16 cellular contexts compared by ENCODE assay signal in genomic region chr19:17863520-17864182, GRCh38. TPM values are rescaled to one million over a fixed set of nuclear protein-coding genes. Genes with fewer than 3 reads are reported as not detected.
DNase-seq lines count a peak whose midpoint lies in the region; TF ChIP-seq lines count a peak whose summit lies in the region.
"Had no signal": no experiment of that assay in that cellular context is flagged by ENCODE, and none has a peak within 500 bp of the region (broad histone marks: within the 10 kb centered on the region; RNA-seq: fewer than 3 reads in every experiment).

No MANE protein-coding gene starts in this region.

- intact Hi-C loops in sigmoid colon (cut with DNase I): no loop called here

- H3K4me3 Mint-ChIP-seq in activated naive CD8-positive, alpha-beta T cell: peak overlapping the region; percentile 30

- peaks cover 20% of the 10 kb centered on the region for H3K4me1 Mint-ChIP-seq in activated naive CD8-positive, alpha-beta T cell (ENCODE audit: low read depth)

- H3K4me3 ChIP-seq in HEK293 (ENCODE audit: low read depth, low read length) (no peak overlapping the region), parathyroid adenoma (ENCODE audit: low read depth, low read length) (no peak overlapping the region), sigmoid colon (no peak overlapping the region)

- POLR2A ChIA-PET in HEK293 (lab: Yijun Ruan, JAX): interaction anchor here (0.6 to 1.6 kb wide), 2 partner anchors 69 to 460 kb away, joined by 3 to 5 read pairs; partner anchors contain the start of gene CCDC124

- no peak overlapping the region for H3K27ac ChIP-seq in HEK293 (ENCODE audit: extremely low read depth, low read depth, low read length)
- H3K27ac ChIP-seq in parathyroid adenoma: peak overlapping the region; percentile 7
- H3K27ac ChIP-seq in sigmoid colon: no peak overlapping the region
- H3K27ac ChIP-seq: foreskin keratinocyte had no signal

- peaks cover 0 to 60% of the 10 kb centered on the region in 2 experiments; a peak in 2 of 3 replicates for H3K36me3 ChIP-seq in HEK293 (ENCODE audit: control insufficient read depth in 2 of 2, insufficient read depth in 1 of 2, low read length in 2 of 2)
- no peaks in the 10 kb centered on the region for H3K36me3 ChIP-seq in parathyroid adenoma (ENCODE audit: control insufficient read depth, insufficient read depth, low read length)
- peaks cover 24 to 49% (median 35%) of the 10 kb centered on the region in 4 donors for H3K36me3 ChIP-seq in sigmoid colon

- TF ChIP-seq EP300 in sigmoid colon (IDR thresholded peaks at IDR 0.05): no peak

- no peaks in the 10 kb centered on the region for H3K9me3 ChIP-seq in HEK293 (ENCODE audit: control insufficient read depth, insufficient read depth, low read depth, low read length)
- H3K9me3 ChIP-seq in parathyroid adenoma (ENCODE audit: control insufficient read depth, low read length): no peaks in the 10 kb centered on the region
- H3K9me3 ChIP-seq in sigmoid colon: no peaks in the 10 kb centered on the region

- H3K9me3 Mint-ChIP-seq in activated naive CD8-positive, alpha-beta T cell (ENCODE audit: low read depth): no peaks in the 10 kb centered on the region

- H3K27me3 Mint-ChIP-seq in activated naive CD8-positive, alpha-beta T cell: no peaks in the 10 kb centered on the region

- CTCF ChIA-PET in HEK293 (lab: Yijun Ruan, JAX): interaction anchor here (0.6 to 1.5 kb wide), 4 partner anchors 8 to 529 kb away, joined by 3 to 9 read pairs (median 4); partner anchors contain the start of genes ANO8 and CCDC124

- H3K4me2 ChIP-seq in parathyroid adenoma (ENCODE audit: low read length): no peak overlapping the region

- peak; percentile 68 for DNase-seq in activated CD8-positive, alpha-beta memory T cell treated with anti-CD3 and anti-CD28 coated beads for 24 hours
- DNase-seq in activated CD8-positive, alpha-beta memory T cell treated with anti-CD3 and anti-CD28 coated beads, Interleukin-2, amount 50 U/mL, for 4 hours: no peak
- DNase-seq in sigmoid colon (no peak), amniotic stem cell (lab: John Stamatoyannopoulos, UW) (no peak), NCI-H510A (lab: John Stamatoyannopoulos, UW) (no peak)
- DNase-seq: activated effector memory CD4-positive, alpha-beta T cell treated with Interleukin-2 at 50 U/mL for 16 hours; foreskin keratinocyte; kidney; NCI-H1694; NK-92 treated with Interleukin-12 subunit alpha and Interleukin-12 subunit beta, amount 100 ng/mL, for 24 hours; nucleus accumbens; T-helper 9 cell had no signal

- WGBS in sigmoid colon, 2 donors: 63 to 83% methylated on average over 8 of the region's 8 CpGs

- H3K27ac Mint-ChIP-seq in activated naive CD8-positive, alpha-beta T cell: peak overlapping the region; percentile 75

- no peak overlapping the region for H2AFZ ChIP-seq in parathyroid adenoma

- TF ChIP-seq CTCF in HEK293 (tag by site-specific recombination; IDR thresholded peaks at IDR 0.05) (no peak), parathyroid adenoma (IDR thresholded peaks at IDR 0.05) (no peak), sigmoid colon (IDR thresholded peaks at IDR 0.05) (no peak)

- 0 out of 2 replicates have a peak, but pooled peaks cover 3% of the 10 kb centered on the region for H3K4me1 ChIP-seq in HEK293 (ENCODE audit: control insufficient read depth, insufficient read depth, low read length)
- H3K4me1 ChIP-seq in parathyroid adenoma: peaks cover 7% of the 10 kb centered on the region
- H3K4me1 ChIP-seq in sigmoid colon: peaks cover 0 to 24% (median 21%) of the 10 kb centered on the region in 4 donors
- H3K4me1 ChIP-seq: foreskin keratinocyte had no signal

- H3K9ac ChIP-seq in parathyroid adenoma: no peak overlapping the region

- no peak for TF ChIP-seq POLR2A in sigmoid colon (IDR thresholded peaks at IDR 0.05)

- H3K36me3 Mint-ChIP-seq in activated naive CD8-positive, alpha-beta T cell: peaks cover 20% of the 10 kb centered on the region

- peaks cover 18% of the 10 kb centered on the region for H3K79me2 ChIP-seq in parathyroid adenoma

- no peaks in the 10 kb centered on the region for H3K27me3 ChIP-seq in parathyroid adenoma (ENCODE audit: control insufficient read depth, insufficient read depth, low read length)
- no peaks in the 10 kb centered on the region for H3K27me3 ChIP-seq in sigmoid colon

TF ChIP-seq in HEK293, 187 proteins besides CTCF, POLR2A, EP300 and RAD21:
- TF ChIP-seq ZNF169 (tag by site-specific recombination; IDR thresholded peaks at IDR 0.05): no peak
- TF ChIP-seq WT1 (tag by site-specific recombination; IDR thresholded peaks at IDR 0.05): 0 out of 2 replicates have a peak, but pooled peaks have one; percentile 37
- no peak for TF ChIP-seq ZNF114 (tag by site-specific recombination; IDR thresholded peaks at IDR 0.05)
- peak; percentile 85 for TF ChIP-seq ZIC2 (tag by site-specific recombination; IDR thresholded peaks at IDR 0.05)
- TF ChIP-seq IKZF3 (tag by site-specific recombination; IDR thresholded peaks at IDR 0.05): peak; percentile 54
- TF ChIP-seq ZNF10 (tag by site-specific recombination; IDR thresholded peaks at IDR 0.05): no peak
- TF ChIP-seq GLIS1 (tag by site-specific recombination; IDR thresholded peaks at IDR 0.05): peak; percentile 80
- 0 out of 2 replicates have a peak, but pooled peaks have one; percentile 13 for TF ChIP-seq PATZ1 (tag by site-specific recombination; IDR thresholded peaks at IDR 0.05)
- TF ChIP-seq KLF8 (tag by site-specific recombination; IDR thresholded peaks at IDR 0.05): peak; percentile 18; the same call in 1 of the 2 replicates
- no peak for TF ChIP-seq ZNF416 (tag by site-specific recombination; IDR thresholded peaks at IDR 0.05)
TF ChIP-seq in HEK293: peak in this region for 6.

RNA-seq across cellular contexts. Expression of gene RPL18A, which starts 3.9 kb away (rescaled TPM):
- 1,000 to 10,000 TPM; 1,686 to 2,372 (median 2,021) TPM for total RNA-seq in sigmoid colon
- 1,000 to 10,000 TPM; 3,119 to 3,945 (median 3,295) TPM for polyA plus RNA-seq in sigmoid colon

RNA-seq across cellular contexts. Expression of gene SLC5A5, which starts 8.1 kb away (rescaled TPM):
- total RNA-seq in sigmoid colon: not detected
- polyA plus RNA-seq in sigmoid colon: under 1 TPM in 2 of 3 donors, not detected in 1; 0.13 to 0.60 TPM
- total RNA-seq: subcutaneous adipose tissue had no signal
- polyA plus RNA-seq: foreskin keratinocyte had no signal

RNA-seq across cellular contexts. Expression of gene JAK3, which starts 15.9 kb away (rescaled TPM):
- 1 to 10 TPM; 1.4 to 4.3 (median 1.7) TPM for total RNA-seq in sigmoid colon
- polyA plus RNA-seq in sigmoid colon: 10 to 100 TPM in 1 of 3 donors, 1 to 10 TPM in 1, under 1 TPM in 1; 0.46 to 22.0 (median 1.2) TPM

RNA-seq across cellular contexts. Expression of gene INSL3, which starts 42.3 kb away (rescaled TPM):
- total RNA-seq in sigmoid colon: not detected
- polyA plus RNA-seq in sigmoid colon: under 1 TPM in 1 of 3 donors, not detected in 2; 0.85 TPM
- total RNA-seq: kidney, subcutaneous adipose tissue had no signal
